13 cellular contexts compared by ENCODE assay signal in the genomic region with DNA sequence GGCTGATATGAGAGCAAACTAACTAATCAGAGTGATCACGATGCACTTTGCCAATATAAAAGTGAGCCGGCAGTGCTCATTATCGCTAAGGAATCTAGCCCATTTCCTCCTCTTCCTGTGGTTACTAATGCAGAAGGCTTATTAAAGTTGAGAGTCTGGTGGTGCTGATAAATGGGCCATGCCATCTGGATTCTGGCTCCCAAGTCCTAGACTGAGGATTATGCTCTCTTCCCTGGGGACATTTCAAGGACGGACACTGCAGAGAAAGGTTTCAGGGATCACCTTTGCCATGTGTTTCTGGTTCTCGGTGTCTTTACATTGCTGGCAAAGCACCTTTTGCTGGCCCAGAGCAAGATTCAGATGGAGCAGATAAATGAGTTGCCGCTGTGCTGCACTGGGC.
A peak's percentile ranks its signal among the peaks of the same experiment; 100 is the strongest.
DNase-seq lines count a peak whose midpoint lies in the region; ATAC-seq and TF ChIP-seq lines count a peak whose summit lies in the region.
"Had no signal": no experiment of that assay in that cellular context is flagged by ENCODE, and none has a peak within 500 bp of the region (broad histone marks: within the 10 kb centered on the region; RNA-seq: fewer than 3 reads in every experiment).

No MANE protein-coding gene starts in this region.

- no peaks in the 10 kb centered on the region for H3K79me2 ChIP-seq in neural progenitor cell (ENCODE audit: low read depth)

- intact Hi-C loops in esophagus muscularis mucosa (cut with DNase I), result no loop called here

- H3K27ac ChIP-seq in HUES6 (ENCODE audit: low read depth, low read length) (peak overlapping the region; percentile 88), esophagus muscularis mucosa (replicated peaks in 1 of 4) (peak overlapping the region; percentile 82 to 88 (median 86)), stomach smooth muscle (ENCODE audit: low read length) (peak overlapping the region; percentile 85), neural progenitor cell (no peak overlapping the region)
- H3K27ac ChIP-seq: brain microvascular endothelial cell, right lobe of liver, suprapubic skin had no signal

- H3K27ac Mint-ChIP-seq in T-helper 2 cell treated with Interferon-gamma antibody and Interleukin-4, amounts not matched to agents 5 μg/mL and 100 μg/mL, for 36 hours, result no peak overlapping the region
- no peak overlapping the region for H3K27ac Mint-ChIP-seq in neural progenitor cell
- H3K27ac Mint-ChIP-seq: activated T-helper 2 cell treated with anti-CD3 and anti-CD28 coated beads, Interferon-gamma antibody, Interleukin-2, Interleukin-4, amounts not matched to agents 10 μg/mL and 5 μg/mL and 100 μg/mL, durations not matched to agents 14 hours and 24 hours and 36 hours had no signal

- H3K27me3 ChIP-seq in HUES6 (ENCODE audit: control insufficient read depth, insufficient read depth, low read length) (no peaks in the 10 kb centered on the region), esophagus muscularis mucosa (no peaks in the 10 kb centered on the region), stomach smooth muscle (ENCODE audit: control insufficient read depth in 1 of 2, insufficient read depth in 2 of 2, low read length in 2 of 2) (peaks cover 0 to 7% of the 10 kb centered on the region in 2 donors), neural progenitor cell (no peaks in the 10 kb centered on the region)
- H3K27me3 ChIP-seq: brain microvascular endothelial cell, right lobe of liver, suprapubic skin had no signal

- H3K4me1 ChIP-seq in HUES6 (ENCODE audit: control insufficient read depth, insufficient read depth, low read length), result peaks cover 29% of the 10 kb centered on the region
- peaks cover 11 to 82% (median 68%) of the 10 kb centered on the region in 4 donors for H3K4me1 ChIP-seq in esophagus muscularis mucosa
- H3K4me1 ChIP-seq in stomach smooth muscle (ENCODE audit: control insufficient read depth, insufficient read depth, low read length), result peaks cover 32% of the 10 kb centered on the region
- H3K4me1 ChIP-seq in neural progenitor cell, result no peaks in the 10 kb centered on the region
- H3K4me1 ChIP-seq: right lobe of liver had no signal

- H3K4me3 Mint-ChIP-seq in T-helper 2 cell treated with Interferon-gamma antibody and Interleukin-4, amounts not matched to agents 5 μg/mL and 100 μg/mL, for 36 hours, result peak overlapping the region; percentile 12
- no peak overlapping the region for H3K4me3 Mint-ChIP-seq in neural progenitor cell

- H3K36me3 ChIP-seq in HUES6 (ENCODE audit: control insufficient read depth, insufficient read depth, low read length) (no peaks in the 10 kb centered on the region), esophagus muscularis mucosa (no peaks in the 10 kb centered on the region), stomach smooth muscle (ENCODE audit: control insufficient read depth in 2 of 2, insufficient read depth in 2 of 2, low read length in 2 of 2) (no peaks in the 10 kb centered on the region), neural progenitor cell (no peaks in the 10 kb centered on the region)
- H3K36me3 ChIP-seq: brain microvascular endothelial cell, right lobe of liver, suprapubic skin had no signal

- TF ChIP-seq POLR2A in esophagus muscularis mucosa (IDR thresholded peaks at IDR 0.05; ENCODE audit: low read depth), result no peak

- TF ChIP-seq CTCF in esophagus muscularis mucosa (IDR thresholded peaks at IDR 0.05) (no peak), neural progenitor cell (IDR thresholded peaks at IDR 0.05) (no peak)

- H3K4me1 Mint-ChIP-seq in T-helper 2 cell treated with Interferon-gamma antibody and Interleukin-4, amounts not matched to agents 5 μg/mL and 100 μg/mL, for 36 hours (ENCODE audit: low read depth), result peaks cover 10% of the 10 kb centered on the region
- H3K4me1 Mint-ChIP-seq in neural progenitor cell, result peaks cover 29% of the 10 kb centered on the region

- TF ChIP-seq EP300 in esophagus muscularis mucosa (IDR thresholded peaks at IDR 0.05), result no peak

- no peaks in the 10 kb centered on the region for H3K36me3 Mint-ChIP-seq in T-helper 2 cell treated with Interferon-gamma antibody and Interleukin-4, amounts not matched to agents 5 μg/mL and 100 μg/mL, for 36 hours (ENCODE audit: low read depth)
- no peaks in the 10 kb centered on the region for H3K36me3 Mint-ChIP-seq in neural progenitor cell

- no peaks in the 10 kb centered on the region for H3K9me3 Mint-ChIP-seq in T-helper 2 cell treated with Interferon-gamma antibody and Interleukin-4, amounts not matched to agents 5 μg/mL and 100 μg/mL, for 36 hours
- H3K9me3 Mint-ChIP-seq in neural progenitor cell, result no peaks in the 10 kb centered on the region
- H3K9me3 Mint-ChIP-seq: activated T-helper 2 cell treated with anti-CD3 and anti-CD28 coated beads, Interferon-gamma antibody, Interleukin-2, Interleukin-4, amounts not matched to agents 10 μg/mL and 5 μg/mL and 100 μg/mL, durations not matched to agents 14 hours and 24 hours and 36 hours had no signal

- H3K4me3 ChIP-seq in HUES6 (ENCODE audit: low read depth, low read length) (no peak overlapping the region), esophagus muscularis mucosa (no peak overlapping the region), stomach smooth muscle (ENCODE audit: low read length in 2 of 2) (no peak overlapping the region), neural progenitor cell (no peak overlapping the region)
- H3K4me3 ChIP-seq: right lobe of liver, suprapubic skin had no signal

- no peak overlapping the region for H2AFZ ChIP-seq in neural progenitor cell (replicated peaks)

- H3K9ac ChIP-seq in HUES6 (ENCODE audit: low read length) (peak overlapping the region; percentile 78), stomach smooth muscle (ENCODE audit: low read length in 2 of 2) (peak overlapping the region in 1 of 2 donors; percentile 31), neural progenitor cell (no peak overlapping the region)

- H4K20me1 ChIP-seq in neural progenitor cell (ENCODE audit: low read depth), result peaks cover 6% of the 10 kb centered on the region

- H3K27me3 Mint-ChIP-seq in T-helper 2 cell treated with Interferon-gamma antibody and Interleukin-4, amounts not matched to agents 5 μg/mL and 100 μg/mL, for 36 hours (ENCODE audit: low read depth), result peaks cover 15% of the 10 kb centered on the region
- H3K27me3 Mint-ChIP-seq in neural progenitor cell (ENCODE audit: insufficient read depth, low read depth), result peaks cover 5% of the 10 kb centered on the region

- DNase-seq in T-helper 2 cell treated with Interferon-gamma antibody and Interleukin-4, amounts not matched to agents 5 μg/mL and 100 μg/mL, for 36 hours (ENCODE audit: low spot score), result no peak
- no peak for DNase-seq in esophagus muscularis mucosa (ENCODE audit: extremely low spot score)
- no peak for DNase-seq in DMS153 (lab: John Stamatoyannopoulos, UW)
- DNase-seq in neural progenitor cell (ENCODE audit: low spot score), result no peak
- DNase-seq: activated CD4-positive, alpha-beta T cell treated with anti-CD3 and anti-CD28 coated beads for 48 hours; brain microvascular endothelial cell; NCI-H748 treated with DMSO at 0.1 percent for 48 hours; right lobe of liver had no signal

- no peaks in the 10 kb centered on the region; the same call in 1 of the 2 replicates for H3K9me3 ChIP-seq in HUES6 (ENCODE audit: control insufficient read depth, insufficient read depth, low read depth, low read length)
- no peaks in the 10 kb centered on the region for H3K9me3 ChIP-seq in esophagus muscularis mucosa
- H3K9me3 ChIP-seq in stomach smooth muscle (ENCODE audit: control insufficient read depth in 2 of 2, low read length in 2 of 2), result no peaks in the 10 kb centered on the region
- no peaks in the 10 kb centered on the region for H3K9me3 ChIP-seq in neural progenitor cell (ENCODE audit: low read depth)
- H3K9me3 ChIP-seq: right lobe of liver, suprapubic skin had no signal

- 40% methylated on average over 6 of the region's 6 CpGs for WGBS in esophagus muscularis mucosa

- no peaks in the 10 kb centered on the region for H3F3A ChIP-seq in neural progenitor cell (ENCODE audit: low read depth)

- H3K4me2 ChIP-seq in neural progenitor cell, result no peak overlapping the region

- no peak for ATAC-seq in HG03175 (IDR thresholded peaks at IDR 0.05; ENCODE audit: unreplicated experiment)
- ATAC-seq: right lobe of liver had no signal
